Comparison of ENCODE assay signal across 18 cellular contexts in genomic region chr18:11407900-11408299, GRCh38.
DNase-seq lines count a peak whose midpoint lies in the region; ATAC-seq, FAIRE-seq and TF ChIP-seq lines count a peak whose summit lies in the region.
"Had no signal": no experiment of that assay in that cellular context is flagged by ENCODE, and none has a peak within 500 bp of the region (broad histone marks: within the 10 kb centered on the region; RNA-seq: fewer than 3 reads in every experiment).

No MANE protein-coding gene starts in this region.

- no peaks in the 10 kb centered on the region for H3K27me3 ChIP-seq in brain microvascular endothelial cell (replicated peaks)
- H3K27me3 ChIP-seq in mesenchymal stem cell (ENCODE audit: control insufficient read depth in 1 of 2, insufficient read depth in 1 of 2, low read length in 2 of 2) = no peaks in the 10 kb centered on the region
- H3K27me3 ChIP-seq: body of pancreas, neural progenitor cell had no signal

- no peak overlapping the region for H4K8ac ChIP-seq in mesenchymal stem cell (ENCODE audit: low read length)

- DNase-seq in EH (ENCODE audit: low read depth) (peak; percentile 71), HTR-8/SVneo (ENCODE audit: insufficient read length, low spot score) (peak; percentile 29), brain microvascular endothelial cell (peak; percentile 47), mesenchymal stem cell (peak; percentile 33), cortex of kidney (lab: John Stamatoyannopoulos, UW) (no peak)
- DNase-seq in activated effector memory CD4-positive, alpha-beta T cell treated with anti-CD3 and anti-CD28 coated beads, Interleukin-2, amount 50 U/mL, for 16 hours = no peak
- DNase-seq: activated CD8-positive, alpha-beta T cell treated with anti-CD3 and anti-CD28 coated beads for 36 hours; activated naive CD4-positive, alpha-beta T cell treated with anti-CD3 and anti-CD28 coated beads, Interleukin-2, amount 10 ng/mL, durations not matched to agents 7 days and 5 days; activated T-cell treated with anti-CD3 and anti-CD28 coated beads, Interleukin-2, amount 50 U/mL, for 1 hour; body of pancreas; NCI-H1417; NCI-H748 treated with DMSO at 0.1 percent for 48 hours; stimulated activated CD4-positive, alpha-beta T cell treated with anti-CD3 and anti-CD28 coated beads, Interleukin-12 subunit alpha, Interleukin-12 subunit beta, amount 100 ng/mL, for 4 hours had no signal

- no peak overlapping the region for H3K18ac ChIP-seq in mesenchymal stem cell (ENCODE audit: low read depth in 1 of 2, low read length in 2 of 2)

- H3K4me3 ChIP-seq in brain microvascular endothelial cell (ENCODE audit: low read depth, low read length) = no peak overlapping the region
- no peak overlapping the region for H3K4me3 ChIP-seq in mesenchymal stem cell (ENCODE audit: insufficient read depth in 1 of 2, low read depth in 1 of 2, low read length in 2 of 2)
- H3K4me3 ChIP-seq: body of pancreas, neural progenitor cell had no signal

- in situ Hi-C loops in brain microvascular endothelial cell (cut with HindIII; ENCODE audit: low pct_ligation_motif_present, low sequenced_read_pairs) = no loop called here

- no peak overlapping the region for H3K4me2 ChIP-seq in mesenchymal stem cell (ENCODE audit: low read length, poor library complexity, severe bottlenecking)
- H3K4me2 ChIP-seq: neural progenitor cell had no signal

- no peak overlapping the region for H2BK12ac ChIP-seq in mesenchymal stem cell (ENCODE audit: low read length in 2 of 2)

- no peak overlapping the region for H2BK5ac ChIP-seq in mesenchymal stem cell (ENCODE audit: low read depth, low read length, poor library complexity, severe bottlenecking)

- no peaks in the 10 kb centered on the region for H3K9me3 ChIP-seq in mesenchymal stem cell (ENCODE audit: control insufficient read depth, low read length)
- H3K9me3 ChIP-seq: body of pancreas had no signal

- no peak overlapping the region for H2AK5ac ChIP-seq in mesenchymal stem cell (ENCODE audit: low read length, severe bottlenecking)

- no peak overlapping the region for H3K4ac ChIP-seq in mesenchymal stem cell (ENCODE audit: low read depth in 1 of 2, low read length in 2 of 2)

- H3K9ac ChIP-seq in mesenchymal stem cell (ENCODE audit: low read length) = no peak overlapping the region
- H3K9ac ChIP-seq: neural progenitor cell had no signal

- H3K14ac ChIP-seq in mesenchymal stem cell (ENCODE audit: low read length in 2 of 2) = no peak overlapping the region

- no peaks in the 10 kb centered on the region for H3K36me3 ChIP-seq in brain microvascular endothelial cell (replicated peaks)
- no peaks in the 10 kb centered on the region for H3K36me3 ChIP-seq in mesenchymal stem cell (ENCODE audit: control insufficient read depth in 1 of 2, insufficient read depth in 2 of 2, low read depth in 1 of 2, low read length in 2 of 2)
- H3K36me3 ChIP-seq: neural progenitor cell had no signal

- ATAC-seq in HG03175 (IDR thresholded peaks at IDR 0.05; ENCODE audit: unreplicated experiment) = no peak
- ATAC-seq in HG03521 (IDR thresholded peaks at IDR 0.05; ENCODE audit: unreplicated experiment) = no peak
- ATAC-seq: activated CD8-positive, alpha-beta T cell treated with anti-CD3 and anti-CD28 coated beads for 36 hours; body of pancreas; left lobe of liver had no signal

- no peaks in the 10 kb centered on the region for H3K4me1 ChIP-seq in mesenchymal stem cell (ENCODE audit: control insufficient read depth, insufficient read depth, low read depth, low read length)
- H3K4me1 ChIP-seq: body of pancreas, neural progenitor cell had no signal

- H3K79me1 ChIP-seq in mesenchymal stem cell (replicated peaks; ENCODE audit: low read length, poor library complexity, severe bottlenecking) = no peaks in the 10 kb centered on the region

- no peak for TF ChIP-seq CTCF in brain microvascular endothelial cell (IDR thresholded peaks at IDR 0.05; ENCODE audit: low read depth, low read length, missing control alignments)

- FAIRE-seq in HTR-8/SVneo (lab: Jason Lieb, UNC) = no peak

- H2AFZ ChIP-seq in mesenchymal stem cell (ENCODE audit: low read depth, low read length) = no peak overlapping the region
- H2AFZ ChIP-seq: neural progenitor cell had no signal

- H4K91ac ChIP-seq in mesenchymal stem cell (ENCODE audit: low read length) = no peak overlapping the region

- H2BK120ac ChIP-seq in mesenchymal stem cell (ENCODE audit: low read depth, low read length) = no peak overlapping the region

- H3K27ac ChIP-seq in brain microvascular endothelial cell (no peak overlapping the region), mesenchymal stem cell (ENCODE audit: low read length, poor library complexity, severe bottlenecking) (no peak overlapping the region)
- H3K27ac ChIP-seq: body of pancreas, neural progenitor cell, VCaP had no signal

- 54% methylated on average over 3 of the region's 3 CpGs for WGBS in mesenchymal stem cell

- no peak overlapping the region for H2BK15ac ChIP-seq in mesenchymal stem cell (ENCODE audit: low read depth, poor library complexity, severe bottlenecking)

- H3K23ac ChIP-seq in mesenchymal stem cell (ENCODE audit: low read length in 2 of 2) = no peak overlapping the region

Comparison
In these comparisons a context has a peak if more than half of its experiments do, and no peak if none do; other contexts are left out.
1. DNase-seq: peak in EH (single experiment), HTR-8/SVneo (single experiment), brain microvascular endothelial cell (single experiment) and mesenchymal stem cell (single experiment); none in activated effector memory CD4-positive, alpha-beta T cell treated with anti-CD3 and anti-CD28 coated beads, Interleukin-2, amount 50 U/mL, for 16 hours (single experiment) and cortex of kidney (single experiment).